In the genomic region with DNA sequence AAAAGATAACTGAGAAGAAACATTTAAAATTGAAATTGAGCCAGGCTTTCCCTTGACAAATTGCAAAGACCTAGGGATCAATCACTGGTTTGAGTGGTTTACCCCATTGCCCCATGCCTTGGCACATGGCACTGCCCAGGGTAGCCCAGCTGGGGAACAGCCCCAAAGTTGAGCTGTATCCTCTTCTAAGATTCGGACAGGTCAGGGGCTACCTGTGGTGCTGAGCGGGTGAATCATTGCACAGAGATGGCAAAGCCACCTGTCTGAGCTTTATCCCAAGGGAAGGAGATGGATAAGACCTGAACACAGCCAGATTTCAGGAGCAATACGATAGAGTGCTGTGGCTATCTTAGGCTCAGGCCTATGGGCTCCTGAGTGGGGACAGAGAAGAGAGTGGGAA, we compare ENCODE assay signal across 22 cellular contexts. TPM values are rescaled to one million over a fixed set of nuclear protein-coding genes. Genes with fewer than 3 reads are reported as not detected.
DNase-seq lines count a peak whose midpoint lies in the region; ATAC-seq and TF ChIP-seq lines count a peak whose summit lies in the region.
"Had no signal": no experiment of that assay in that cellular context is flagged by ENCODE, and none has a peak within 500 bp of the region (broad histone marks: within the 10 kb centered on the region; RNA-seq: fewer than 3 reads in every experiment).

No MANE protein-coding gene starts in this region.

- WGBS in suprapubic skin, result 85% methylated on average over 3 of the region's 3 CpGs

- ATAC-seq in omental fat pad (ENCODE audit: low FRiP score) (no peak), HG03196 (IDR thresholded peaks at IDR 0.05; ENCODE audit: unreplicated experiment) (no peak)
- ATAC-seq: Panc1 had no signal

- TF ChIP-seq POLR2A in suprapubic skin (IDR thresholded peaks at IDR 0.05), result no peak

- CTCF ChIA-PET in AG04450 (lab: Charles Lee), result interaction anchor here (0.6 to 2.0 kb wide), 4 partner anchors 10 to 1407 kb away, joined by 3 to 8 read pairs (median 4); no protein-coding TSS in a partner anchor

- H3K27me3 ChIP-seq in AG04450 (ENCODE audit: control insufficient read depth, insufficient read depth, low read length), result peaks cover 2% of the 10 kb centered on the region
- H3K27me3 ChIP-seq in colonic mucosa, result no peaks in the 10 kb centered on the region
- no peaks in the 10 kb centered on the region for H3K27me3 ChIP-seq in suprapubic skin
- H3K27me3 ChIP-seq: BLaER1 treated with 17β-estradiol and CSF1 and Interleukin-3, amounts not matched to agents 10 nM and 100 nM; MG63 had no signal

- DNase-seq in AG04450 (ENCODE audit: low read depth, low spot score) (no peak), colonic mucosa (peak; percentile 7), omental fat pad (ENCODE audit: low spot score) (peak; percentile 7), suprapubic skin (ENCODE audit: low spot score in 2 of 2) (peak; percentile 16 to 36), DMS79 (lab: John Stamatoyannopoulos, UW) (no peak), HUDEP-2 (lab: John Stamatoyannopoulos, UW; ENCODE audit: unreplicated experiment in 76 of 76) (no peak)
- DNase-seq: AML-193, IMR-90, KG1, MG63, NCI-H1417, NCI-H1694, NCI-H2029 treated with DMSO at 0.1 percent for 48 hours, NCI-H2227 treated with DMSO at 0.1 percent for 48 hours, NCI-H69, SHP77 had no signal

- no peak overlapping the region for H3K4me3 ChIP-seq in AG04450 (ENCODE audit: low read depth, low read length)
- no peak overlapping the region for H3K4me3 ChIP-seq in colonic mucosa
- H3K4me3 ChIP-seq in suprapubic skin, result no peak overlapping the region
- H3K4me3 ChIP-seq: BLaER1 treated with 17β-estradiol and CSF1 and Interleukin-3, amounts not matched to agents 10 nM and 100 nM; MG63 had no signal

- peaks cover 6% of the 10 kb centered on the region; the same call in 1 of the 2 replicates for H3K9me3 ChIP-seq in AG04450 (ENCODE audit: control insufficient read depth, insufficient read depth, low read length)
- H3K9me3 ChIP-seq in colonic mucosa, result no peaks in the 10 kb centered on the region
- H3K9me3 ChIP-seq in suprapubic skin, result peaks cover 12% of the 10 kb centered on the region
- H3K9me3 ChIP-seq: MG63 had no signal

- H3K4me1 ChIP-seq in colonic mucosa (no peaks in the 10 kb centered on the region), suprapubic skin (no peaks in the 10 kb centered on the region)

- intact Hi-C loops in colonic mucosa (cut with DNase I), result loop anchor here (10.0 kb wide), 1 partner anchor 178 kb away; no protein-coding TSS in a partner anchor

- POLR2A ChIA-PET in AG04450 (lab: Yijun Ruan, JAX), result no interaction called here

- TF ChIP-seq CTCF in AG04450 (IDR thresholded peaks at IDR 0.05; ENCODE audit: low read depth, low read length) (no peak), colonic mucosa (IDR thresholded peaks at IDR 0.05) (no peak), omental fat pad (IDR thresholded peaks at IDR 0.05) (no peak), suprapubic skin (IDR thresholded peaks at IDR 0.05) (no peak)

- H3K36me3 ChIP-seq in colonic mucosa, result no peaks in the 10 kb centered on the region
- no peaks in the 10 kb centered on the region for H3K36me3 ChIP-seq in suprapubic skin
- H3K36me3 ChIP-seq: MG63 had no signal

- TF ChIP-seq EP300 in suprapubic skin (IDR thresholded peaks at IDR 0.05), result no peak

- H3K9ac ChIP-seq in colonic mucosa (ENCODE audit: low read depth in 2 of 2, low read length in 2 of 2), result no peak overlapping the region
- H3K9ac ChIP-seq: BLaER1 treated with 17β-estradiol and CSF1 and Interleukin-3, amounts not matched to agents 10 nM and 100 nM had no signal

- peak overlapping the region; percentile 24 for H3K27ac ChIP-seq in AG04450 (ENCODE audit: low read depth, low read length)
- H3K27ac ChIP-seq in colonic mucosa, result no peak overlapping the region
- H3K27ac ChIP-seq in suprapubic skin, result no peak overlapping the region
- H3K27ac ChIP-seq: BLaER1 treated with 17β-estradiol and CSF1 and Interleukin-3, amounts not matched to agents 10 nM and 100 nM; RWPE1 had no signal

RNA-seq across cellular contexts. Expression of a gene that starts 7.0 kb away (rescaled TPM):
- polyA plus RNA-seq in AG04450 (2011; rRNA removed), result 81.9 and 122 TPM in 2 replicates
- 15.2 and 19.7 TPM in 2 replicates for polyA minus RNA-seq in AG04450 (2011; rRNA and poly(A)+ RNA removed)
- total RNA-seq in colonic mucosa (10 to 100 TPM; 27.6 to 51.4 TPM), omental fat pad (100 to 1,000 TPM in 1 of 4 donors, 10 to 100 TPM in 3; 43.2 to 109 (median 47.7) TPM), suprapubic skin (10 to 100 TPM; 29.9 to 87.6 (median 61.1) TPM)

RNA-seq across cellular contexts. Expression of a gene that starts 11.9 kb away (rescaled TPM):
- polyA plus RNA-seq in AG04450 (2011; rRNA removed), result 0.94 and 1.4 TPM in 2 replicates
- polyA minus RNA-seq in AG04450 (2011; rRNA and poly(A)+ RNA removed), result 0.46 TPM in 1 of 2 replicates, not detected in the other
- total RNA-seq in colonic mucosa (100 to 1,000 TPM; 219 to 709 TPM), omental fat pad (1,000 to 10,000 TPM in 1 of 4 donors, 100 to 1,000 TPM in 3; 285 to 1,264 (median 308) TPM), suprapubic skin (100 to 1,000 TPM in 2 of 4 donors, 10 to 100 TPM in 2; 26.9 to 197 (median 142) TPM)
- total RNA-seq: G401, SK-MEL-5 had no signal

RNA-seq across cellular contexts. Expression of a gene that starts 41.3 kb away (rescaled TPM):
- 9.2 and 12.5 TPM in 2 replicates for polyA plus RNA-seq in AG04450 (2011; rRNA removed)
- 5.3 and 6.6 TPM in 2 replicates for polyA minus RNA-seq in AG04450 (2011; rRNA and poly(A)+ RNA removed)
- total RNA-seq in colonic mucosa (10 to 100 TPM; 15.8 to 27.4 TPM), omental fat pad (10 to 100 TPM in 3 of 4 donors, 1 to 10 TPM in 1; 9.2 to 28.6 (median 13.1) TPM), suprapubic skin (10 to 100 TPM in 1 of 4 donors, 1 to 10 TPM in 3; 7.2 to 11.4 (median 9.3) TPM)

RNA-seq across cellular contexts. Expression of a gene that starts 41.4 kb away (rescaled TPM):
- 145 and 159 TPM in 2 replicates for polyA plus RNA-seq in AG04450 (2011; rRNA removed)
- 110 and 114 TPM in 2 replicates for polyA minus RNA-seq in AG04450 (2011; rRNA and poly(A)+ RNA removed)
- total RNA-seq in colonic mucosa (100 to 1,000 TPM; 110 to 142 TPM), omental fat pad (100 to 1,000 TPM; 106 to 215 (median 147) TPM), suprapubic skin (100 to 1,000 TPM; 107 to 134 (median 108) TPM)

RNA-seq across cellular contexts. Expression of a gene that starts 51.7 kb away (rescaled TPM):
- polyA plus RNA-seq in AG04450 (2011; rRNA removed), result 0.60 and 0.65 TPM in 2 replicates
- 0.41 and 1.7 TPM in 2 replicates for polyA minus RNA-seq in AG04450 (2011; rRNA and poly(A)+ RNA removed)
- total RNA-seq in colonic mucosa (under 1 TPM in 1 of 2 donors, not detected in 1; 0.27 TPM), omental fat pad (1 to 10 TPM in 2 of 4 donors, under 1 TPM in 2; 0.25 to 2.0 (median 1.1) TPM), suprapubic skin (1 to 10 TPM in 3 of 4 donors, under 1 TPM in 1; 0.24 to 4.4 (median 1.3) TPM)

Comparison
In these comparisons a context has a peak if more than half of its experiments do, and no peak if none do; other contexts are left out.
1. DNase-seq: peak in colonic mucosa (single experiment), omental fat pad (single experiment) and suprapubic skin (2 of 2); none in AG04450 (single experiment), DMS79 (single experiment) and HUDEP-2 (0 of 76).